In the genomic region with DNA sequence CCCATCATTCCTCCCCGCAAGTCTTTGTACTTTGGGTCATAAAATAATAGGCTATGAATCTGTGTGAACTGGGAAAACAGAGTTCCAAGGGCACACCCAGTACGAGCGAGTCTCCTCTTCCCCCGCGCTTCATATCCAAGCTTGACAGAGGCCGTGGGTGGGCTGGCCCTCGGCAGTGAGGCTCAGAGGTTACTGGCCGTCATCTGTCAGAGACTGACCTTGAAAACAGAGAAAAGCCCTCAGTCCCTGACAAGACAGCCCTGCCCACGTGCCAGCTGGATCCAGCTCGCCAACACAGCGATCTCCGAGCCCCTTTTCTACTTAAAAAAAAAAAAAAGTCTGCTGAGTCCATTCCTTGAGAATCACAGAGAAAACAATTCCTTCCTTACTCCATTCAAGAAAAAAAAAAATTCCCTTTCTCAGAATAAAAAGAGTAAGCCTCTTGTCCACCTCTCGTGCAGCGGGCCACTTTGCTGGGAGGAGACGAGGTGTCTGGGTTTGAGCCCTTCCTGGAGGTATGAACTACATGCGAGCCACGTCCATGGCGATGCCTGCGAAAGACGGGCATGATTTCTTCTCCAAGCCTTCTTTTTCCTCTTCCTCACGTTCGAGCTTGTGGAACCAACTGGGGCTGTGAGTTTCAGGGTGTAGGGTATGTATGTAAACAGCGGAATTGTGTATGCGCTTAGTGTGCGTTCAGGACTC, we compare ENCODE assay signal across 8 cellular contexts. TPM values are rescaled to one million over a fixed set of nuclear protein-coding genes. Genes with fewer than 3 reads are reported as not detected.
DNase-seq lines count a peak whose midpoint lies in the region; ATAC-seq and TF ChIP-seq lines count a peak whose summit lies in the region.

No MANE protein-coding gene starts in this region.

- H3K36me3 Mint-ChIP-seq in activated CD8-positive, alpha-beta memory T cell treated with anti-CD3 and anti-CD28 coated beads, Interleukin-2, amount 10 ng/mL, durations not matched to agents 7 days and 5 days, result peaks cover 5% of the 10 kb centered on the region
- H3K36me3 Mint-ChIP-seq in type B pancreatic cell, result no peaks in the 10 kb centered on the region

- H3K4me3 ChIP-seq in colonic mucosa (peak overlapping the region; percentile 25), lower lobe of right lung (peak overlapping the region; percentile 46)

- peak; percentile 21 for ATAC-seq in activated CD8-positive, alpha-beta memory T cell treated with anti-CD3 and anti-CD28 coated beads, Interleukin-2, amount 10 ng/mL, durations not matched to agents 7 days and 5 days
- ATAC-seq in lower lobe of right lung (no peak), HG02571 (IDR thresholded peaks at IDR 0.05; ENCODE audit: unreplicated experiment) (no peak)

- H3K27me3 Mint-ChIP-seq in activated CD8-positive, alpha-beta memory T cell treated with anti-CD3 and anti-CD28 coated beads, Interleukin-2, amount 10 ng/mL, durations not matched to agents 7 days and 5 days, result peaks cover 31% of the 10 kb centered on the region
- peaks cover 8% of the 10 kb centered on the region for H3K27me3 Mint-ChIP-seq in type B pancreatic cell

- peak overlapping the region; percentile 1 for H3K27ac Mint-ChIP-seq in activated CD8-positive, alpha-beta memory T cell treated with anti-CD3 and anti-CD28 coated beads, Interleukin-2, amount 10 ng/mL, durations not matched to agents 7 days and 5 days
- H3K27ac Mint-ChIP-seq in type B pancreatic cell, result peak overlapping the region; percentile 69

- H3K4me3 Mint-ChIP-seq in activated CD8-positive, alpha-beta memory T cell treated with anti-CD3 and anti-CD28 coated beads, Interleukin-2, amount 10 ng/mL, durations not matched to agents 7 days and 5 days, result peak overlapping the region; percentile 71
- peak overlapping the region; percentile 94 for H3K4me3 Mint-ChIP-seq in type B pancreatic cell

- CTCF ChIA-PET in activated CD8-positive, alpha-beta memory T cell treated with anti-CD3 and anti-CD28 coated beads, Interleukin-2, amount 10 ng/mL, durations not matched to agents 7 days and 5 days (lab: Charles Lee), result no interaction called here

- peak overlapping the region; percentile 35 for H3K27ac ChIP-seq in colonic mucosa
- peak overlapping the region; percentile 38 for H3K27ac ChIP-seq in lower lobe of right lung

- DNase-seq in activated CD8-positive, alpha-beta memory T cell treated with anti-CD3 and anti-CD28 coated beads, Interleukin-2, amount 10 ng/mL, durations not matched to agents 7 days and 5 days, result no peak
- no peak for DNase-seq in activated CD8-positive, alpha-beta memory T cell treated with anti-CD3 and anti-CD28 coated beads, Interleukin-2, amount 50 U/mL, for 48 hours
- peak; percentile 50 for DNase-seq in colonic mucosa
- no peak for DNase-seq in lower lobe of right lung
- DNase-seq in type B pancreatic cell (ENCODE audit: extremely low spot score, unreplicated experiment), result no peak
- DNase-seq in T-helper 9 cell, result no peak
- no peak for DNase-seq in COLO829 (ENCODE audit: low spot score)

- H3K27me3 ChIP-seq in colonic mucosa (no peaks in the 10 kb centered on the region), lower lobe of right lung (ENCODE audit: low read depth) (peaks cover 29% of the 10 kb centered on the region)

- no peaks in the 10 kb centered on the region for H3K4me1 ChIP-seq in colonic mucosa
- H3K4me1 ChIP-seq in lower lobe of right lung, result peaks cover 14% of the 10 kb centered on the region

- TF ChIP-seq CTCF in colonic mucosa (IDR thresholded peaks at IDR 0.05), result no peak
- TF ChIP-seq CTCF in lower lobe of right lung (IDR thresholded peaks at IDR 0.05), result no peak
- TF ChIP-seq CTCF in type B pancreatic cell (conservative IDR thresholded peaks at IDR 0.05), result no peak

- peaks cover 7% of the 10 kb centered on the region for H3K4me1 Mint-ChIP-seq in activated CD8-positive, alpha-beta memory T cell treated with anti-CD3 and anti-CD28 coated beads, Interleukin-2, amount 10 ng/mL, durations not matched to agents 7 days and 5 days
- peaks cover 14% of the 10 kb centered on the region for H3K4me1 Mint-ChIP-seq in type B pancreatic cell (ENCODE audit: unreplicated experiment)

- no peaks in the 10 kb centered on the region for H3K9me3 Mint-ChIP-seq in activated CD8-positive, alpha-beta memory T cell treated with anti-CD3 and anti-CD28 coated beads, Interleukin-2, amount 10 ng/mL, durations not matched to agents 7 days and 5 days (ENCODE audit: low read depth)
- no peaks in the 10 kb centered on the region for H3K9me3 Mint-ChIP-seq in type B pancreatic cell

- H3K36me3 ChIP-seq in colonic mucosa, result no peaks in the 10 kb centered on the region
- no peaks in the 10 kb centered on the region for H3K36me3 ChIP-seq in lower lobe of right lung

- intact Hi-C loops in colonic mucosa (cut with DNase I) (no loop called here), lower lobe of right lung (cut with DNase I) (no loop called here)

- H3K9me3 ChIP-seq in colonic mucosa, result no peaks in the 10 kb centered on the region
- H3K9me3 ChIP-seq in lower lobe of right lung, result no peaks in the 10 kb centered on the region

- H3K9ac ChIP-seq in colonic mucosa (ENCODE audit: low read depth in 2 of 2, low read length in 2 of 2), result no peak overlapping the region

RNA-seq across cellular contexts. Expression of a gene that starts 0.8 kb away (rescaled TPM):
- under 1 TPM in 1 of 2 experiments, not detected in 1; 0.14 TPM for total RNA-seq in activated CD8-positive, alpha-beta memory T cell treated with anti-CD3 and anti-CD28 coated beads, Interleukin-2, amount 10 ng/mL, durations not matched to agents 7 days and 5 days
- total RNA-seq in colonic mucosa, result 1 to 10 TPM; 1.3 to 2.9 TPM
- total RNA-seq in lower lobe of right lung, result 11.0 TPM
- 8.6 and 15.2 TPM in 2 replicates for total RNA-seq in type B pancreatic cell (ENCODE audit: low replicate concordance)
